Comparison of ENCODE assay signal across 1 cellular context in the genomic region with DNA sequence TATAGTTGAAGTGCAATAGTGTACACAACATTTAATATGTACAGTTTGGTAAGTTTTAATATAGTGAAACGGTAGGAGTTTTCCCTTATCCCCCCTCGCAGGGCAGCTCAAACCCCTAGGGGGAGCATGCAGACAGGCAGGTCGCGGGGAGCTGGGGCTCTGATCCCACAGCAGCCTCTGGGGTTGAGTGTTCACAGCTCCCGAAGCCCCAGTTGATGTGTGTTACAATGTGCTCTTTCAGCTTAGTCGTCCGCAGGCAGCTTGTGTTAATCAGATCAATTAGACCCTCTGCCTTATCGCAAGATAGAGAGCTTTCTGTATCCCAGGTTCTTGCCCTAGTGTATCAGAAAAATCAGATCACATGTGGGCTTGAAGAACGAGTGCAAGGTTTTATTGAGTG.
TF ChIP-seq lines count a peak whose summit lies in the region.

No MANE protein-coding gene starts in this region.

TF ChIP-seq in K562, 482 proteins besides CTCF, POLR2A, EP300 and RAD21 (continued from another document):
- TF ChIP-seq, protein P1, sequence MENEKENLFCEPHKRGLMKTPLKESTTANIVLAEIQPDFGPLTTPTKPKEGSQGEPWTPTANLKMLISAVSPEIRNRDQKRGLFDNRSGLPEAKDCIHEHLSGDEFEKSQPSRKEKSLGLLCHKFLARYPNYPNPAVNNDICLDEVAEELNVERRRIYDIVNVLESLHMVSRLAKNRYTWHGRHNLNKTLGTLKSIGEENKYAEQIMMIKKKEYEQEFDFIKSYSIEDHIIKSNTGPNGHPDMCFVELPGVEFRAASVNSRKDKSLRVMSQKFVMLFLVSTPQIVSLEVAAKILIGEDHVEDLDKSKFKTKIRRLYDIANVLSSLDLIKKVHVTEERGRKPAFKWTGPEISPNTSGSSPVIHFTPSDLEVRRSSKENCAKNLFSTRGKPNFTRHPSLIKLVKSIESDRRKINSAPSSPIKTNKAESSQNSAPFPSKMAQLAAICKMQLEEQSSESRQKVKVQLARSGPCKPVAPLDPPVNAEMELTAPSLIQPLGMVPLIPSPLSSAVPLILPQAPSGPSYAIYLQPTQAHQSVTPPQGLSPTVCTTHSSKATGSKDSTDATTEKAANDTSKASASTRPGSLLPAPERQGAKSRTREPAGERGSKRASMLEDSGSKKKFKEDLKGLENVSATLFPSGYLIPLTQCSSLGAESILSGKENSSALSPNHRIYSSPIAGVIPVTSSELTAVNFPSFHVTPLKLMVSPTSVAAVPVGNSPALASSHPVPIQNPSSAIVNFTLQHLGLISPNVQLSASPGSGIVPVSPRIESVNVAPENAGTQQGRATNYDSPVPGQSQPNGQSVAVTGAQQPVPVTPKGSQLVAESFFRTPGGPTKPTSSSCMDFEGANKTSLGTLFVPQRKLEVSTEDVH (IDR thresholded peaks at IDR 0.05; ENCODE audit: low read depth, partially characterized antibody): no peak
- TF ChIP-seq ZNF121 (CRISPR knock-in tag; conservative IDR thresholded peaks at IDR 0.05) (no peak), BRCA1 (IDR thresholded peaks at IDR 0.05) (no peak), BRCA1 (CRISPR knock-in tag; IDR thresholded peaks at IDR 0.05) (no peak), SNIP1 (IDR thresholded peaks at IDR 0.05; ENCODE audit: low read depth) (no peak), MYC (IDR thresholded peaks at IDR 0.05; ENCODE audit: low read depth, low read length) (no peak), MYC (CRISPR knock-in tag; IDR thresholded peaks at IDR 0.05; ENCODE audit: borderline replicate concordance, low read depth) (no peak), ETV6 (IDR thresholded peaks at IDR 0.05; ENCODE audit: borderline replicate concordance in 1 of 2, low read depth in 2 of 2, low read length in 1 of 2) (no peak), ETV6 (CRISPR knock-in tag; IDR thresholded peaks at IDR 0.05; ENCODE audit: borderline replicate concordance) (no peak), RBM17 (IDR thresholded peaks at IDR 0.05; ENCODE audit: borderline replicate concordance, low read depth, low read length) (no peak), TAF1 (IDR thresholded peaks at IDR 0.05; ENCODE audit: control insufficient read depth, extremely low read depth, insufficient read depth, low read length, severe bottlenecking) (no peak), SMAD1 (IDR thresholded peaks at IDR 0.05; ENCODE audit: low read depth, low read length, partially characterized antibody) (no peak), CBX2 (IDR thresholded peaks at IDR 0.05; ENCODE audit: insufficient read depth, low read length, poor library complexity, severe bottlenecking) (no peak)
